ENCODE assay signal across 1 cellular context in the genomic region with DNA sequence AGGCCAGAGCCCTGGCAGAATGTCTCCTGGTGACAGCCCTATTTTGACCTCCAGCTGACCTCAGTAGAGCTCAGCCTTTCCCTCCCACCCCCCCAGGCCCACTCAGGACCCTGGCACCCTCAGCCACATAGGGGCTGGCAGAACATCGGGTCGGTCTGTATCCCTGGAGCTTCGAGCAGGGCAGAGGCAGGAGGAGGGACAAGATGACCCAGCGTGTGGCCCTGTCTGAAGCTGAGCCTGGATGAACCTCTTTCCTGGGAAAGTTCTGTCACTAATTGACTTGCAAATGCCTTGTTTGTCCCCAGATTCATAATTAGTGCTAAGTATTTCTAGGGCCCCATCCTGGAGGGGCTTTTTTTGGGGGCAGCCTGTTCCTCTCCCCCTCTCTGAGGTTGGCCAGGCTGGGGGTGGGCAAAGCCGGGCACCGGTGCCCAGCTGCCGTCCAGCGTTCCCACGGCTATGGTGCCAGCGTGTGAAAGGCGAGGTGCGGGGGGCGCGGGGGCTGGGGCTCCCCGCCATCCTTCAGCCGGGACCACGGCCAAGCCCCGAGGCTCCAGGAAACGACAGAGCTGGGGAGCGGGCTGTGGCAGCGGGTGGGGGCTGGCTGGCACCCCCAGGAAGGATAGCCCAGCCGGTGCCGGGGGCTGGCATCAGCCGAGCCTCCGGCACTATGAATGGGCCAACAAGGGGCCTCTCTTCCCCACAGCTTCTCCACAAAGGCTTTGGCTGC.
TF ChIP-seq lines count a peak whose summit lies in the region.

No MANE protein-coding gene starts in this region.

TF ChIP-seq in A549, 52 proteins besides CTCF, POLR2A, EP300 and RAD21:
- TF ChIP-seq FOXS1 (CRISPR knock-in tag; IDR thresholded peaks at IDR 0.05), result no peak
- no peak for TF ChIP-seq ZSCAN20 (CRISPR knock-in tag; IDR thresholded peaks at IDR 0.05)
- no peak for TF ChIP-seq ZNF302 (CRISPR knock-in tag; IDR thresholded peaks at IDR 0.05)
- no peak for TF ChIP-seq CBX8 (IDR thresholded peaks at IDR 0.05)
- TF ChIP-seq POLR2AphosphoS2 (conservative IDR thresholded peaks at IDR 0.05; ENCODE audit: low read length), result no peak
- no peak for TF ChIP-seq EHMT2 (IDR thresholded peaks at IDR 0.05; ENCODE audit: low read depth)
- no peak for TF ChIP-seq NPAS2 (CRISPR knock-in tag; IDR thresholded peaks at IDR 0.05; ENCODE audit: borderline replicate concordance)
- no peak for TF ChIP-seq NFE2L2 (conservative IDR thresholded peaks at IDR 0.05; ENCODE audit: low read length)
- TF ChIP-seq EHF (CRISPR knock-in tag; IDR thresholded peaks at IDR 0.05), result no peak
- no peak for TF ChIP-seq JUNB (IDR thresholded peaks at IDR 0.05)
- no peak for TF ChIP-seq RNF2 (IDR thresholded peaks at IDR 0.05; ENCODE audit: borderline replicate concordance, low read depth)
- TF ChIP-seq MAFK (IDR thresholded peaks at IDR 0.05; ENCODE audit: partially characterized antibody), result no peak
- no peak for TF ChIP-seq CHD2 (IDR thresholded peaks at IDR 0.05; ENCODE audit: low read length, partially characterized antibody)
- TF ChIP-seq HDAC2 (IDR thresholded peaks at IDR 0.05), result no peak
